ENCODE assay signal across 10 cellular contexts in genomic region chr5:39015743-39016586, GRCh38. TPM values are rescaled to one million over a fixed set of nuclear protein-coding genes. Genes with fewer than 3 reads are reported as not detected.
A peak's percentile ranks its signal among the peaks of the same experiment; 100 is the strongest.
DNase-seq lines count a peak whose midpoint lies in the region; ATAC-seq lines count a peak whose summit lies in the region.
"Had no signal": no experiment of that assay in that cellular context is flagged by ENCODE, and none has a peak within 500 bp of the region (broad histone marks: within the 10 kb centered on the region; RNA-seq: fewer than 3 reads in every experiment).

No MANE protein-coding gene starts in this region.

- peak; percentile 91 for ATAC-seq in activated naive CD8-positive, alpha-beta T cell treated with anti-CD3 and anti-CD28 coated beads, Interleukin-2, amount 50 U/mL, for 24 hours
- ATAC-seq in HG02840 (IDR thresholded peaks at IDR 0.05; ENCODE audit: low FRiP score, unreplicated experiment): no peak
- no peak for ATAC-seq in HG03342 (IDR thresholded peaks at IDR 0.05; ENCODE audit: unreplicated experiment)

- peak overlapping the region; percentile 75 for H3K27ac ChIP-seq in subcutaneous abdominal adipose tissue (ENCODE audit: low read depth, low read length)

- peaks cover 10% of the 10 kb centered on the region for H3K9me3 Mint-ChIP-seq in activated CD4-positive, alpha-beta T cell treated with anti-CD3 and anti-CD28 coated beads, Interleukin-2, amount 10 ng/mL, durations not matched to agents 24 days and 14 days
- H3K9me3 Mint-ChIP-seq in activated naive CD8-positive, alpha-beta T cell treated with anti-CD3 and anti-CD28 coated beads, Interleukin-2, amount 50 U/mL, for 24 hours: peaks cover 14% of the 10 kb centered on the region

- peak overlapping the region; percentile 18 for H3K4me3 Mint-ChIP-seq in activated CD4-positive, alpha-beta T cell treated with anti-CD3 and anti-CD28 coated beads, Interleukin-2, amount 10 ng/mL, durations not matched to agents 24 days and 14 days
- peak overlapping the region; percentile 5 for H3K4me3 Mint-ChIP-seq in activated naive CD8-positive, alpha-beta T cell treated with anti-CD3 and anti-CD28 coated beads, Interleukin-2, amount 50 U/mL, for 24 hours

- H3K27me3 Mint-ChIP-seq in activated CD4-positive, alpha-beta T cell treated with anti-CD3 and anti-CD28 coated beads, Interleukin-2, amount 10 ng/mL, durations not matched to agents 24 days and 14 days: no peaks in the 10 kb centered on the region
- no peaks in the 10 kb centered on the region for H3K27me3 Mint-ChIP-seq in activated naive CD8-positive, alpha-beta T cell treated with anti-CD3 and anti-CD28 coated beads, Interleukin-2, amount 50 U/mL, for 24 hours

- peaks cover 1 to 14% (median 11%) of the 10 kb centered on the region in 5 donors for H3K4me1 ChIP-seq in subcutaneous abdominal adipose tissue (ENCODE audit: control insufficient read depth in 5 of 5, insufficient read depth in 5 of 5, low read length in 5 of 5)

- peaks cover 26% of the 10 kb centered on the region for H3K4me1 Mint-ChIP-seq in activated CD4-positive, alpha-beta T cell treated with anti-CD3 and anti-CD28 coated beads, Interleukin-2, amount 10 ng/mL, durations not matched to agents 24 days and 14 days
- H3K4me1 Mint-ChIP-seq in activated naive CD8-positive, alpha-beta T cell treated with anti-CD3 and anti-CD28 coated beads, Interleukin-2, amount 50 U/mL, for 24 hours: peaks cover 31% of the 10 kb centered on the region

- H3K36me3 Mint-ChIP-seq in activated CD4-positive, alpha-beta T cell treated with anti-CD3 and anti-CD28 coated beads, Interleukin-2, amount 10 ng/mL, durations not matched to agents 24 days and 14 days (ENCODE audit: low read depth): peaks cover 55% of the 10 kb centered on the region
- peaks cover 54% of the 10 kb centered on the region for H3K36me3 Mint-ChIP-seq in activated naive CD8-positive, alpha-beta T cell treated with anti-CD3 and anti-CD28 coated beads, Interleukin-2, amount 50 U/mL, for 24 hours (ENCODE audit: low read depth)

- H3K4me3 ChIP-seq in subcutaneous abdominal adipose tissue (ENCODE audit: low read depth in 1 of 5, low read length in 5 of 5): no peak overlapping the region

- peaks cover 0 to 3% (median 0%) of the 10 kb centered on the region in 5 donors for H3K9me3 ChIP-seq in subcutaneous abdominal adipose tissue (ENCODE audit: control insufficient read depth in 5 of 5, low read length in 5 of 5)

- H3K9ac ChIP-seq in subcutaneous abdominal adipose tissue (ENCODE audit: low read length in 5 of 5): peak overlapping the region in 1 of 5 donors; percentile 41

- no peak for DNase-seq in activated CD4-positive, alpha-beta T cell treated with anti-CD3 and anti-CD28 coated beads, Interleukin-2, amount 10 ng/mL, durations not matched to agents 24 days and 14 days
- no peak for DNase-seq in activated CD4-positive, alpha-beta T cell treated with anti-CD3 and anti-CD28 coated beads, Interleukin-2, amount 50 U/mL, for 48 hours
- no peak for DNase-seq in activated naive CD8-positive, alpha-beta T cell treated with anti-CD3 and anti-CD28 coated beads, Interleukin-2, amount 50 U/mL, for 24 hours
- DNase-seq in iris pigment epithelial cell (ENCODE audit: low read depth): peak; percentile 81
- DNase-seq in NCI-H2029 (lab: John Stamatoyannopoulos, UW): no peak
- DNase-seq: activated CD8-positive, alpha-beta memory T cell treated with anti-CD3 and anti-CD28 coated beads, Interleukin-2, amount 50 U/mL, for 48 hours; NCI-H2081 treated with DMSO at 0.1 percent for 48 hours had no signal

- intact Hi-C loops in activated CD4-positive, alpha-beta T cell treated with anti-CD3 and anti-CD28 coated beads, Interleukin-2, amount 10 ng/mL, durations not matched to agents 24 days and 14 days (cut with micrococcal nuclease): loop anchor here (5.0 kb wide), 1 partner anchor 41 kb away; no protein-coding TSS in a partner anchor

- peak overlapping the region; percentile 35 for H3K27ac Mint-ChIP-seq in activated CD4-positive, alpha-beta T cell treated with anti-CD3 and anti-CD28 coated beads, Interleukin-2, amount 10 ng/mL, durations not matched to agents 24 days and 14 days
- peak overlapping the region; percentile 30 for H3K27ac Mint-ChIP-seq in activated naive CD8-positive, alpha-beta T cell treated with anti-CD3 and anti-CD28 coated beads, Interleukin-2, amount 50 U/mL, for 24 hours

- no peaks in the 10 kb centered on the region for H3K27me3 ChIP-seq in subcutaneous abdominal adipose tissue (ENCODE audit: control insufficient read depth in 5 of 5, insufficient read depth in 4 of 5, low read length in 5 of 5)

- H3K36me3 ChIP-seq in subcutaneous abdominal adipose tissue (ENCODE audit: control insufficient read depth in 5 of 5, insufficient read depth in 5 of 5, low read length in 5 of 5): peaks cover 11 to 25% (median 16%) of the 10 kb centered on the region in 5 donors

RNA-seq across cellular contexts. Expression of gene RICTOR, which starts 58.2 kb away (rescaled TPM):
- total RNA-seq in activated CD4-positive, alpha-beta T cell treated with anti-CD3 and anti-CD28 coated beads, Interleukin-2, amount 10 ng/mL, durations not matched to agents 24 days and 14 days: 31.1 and 34.2 TPM in 2 replicates
